In genomic region chr3:171375704-171376103, GRCh38 we compare ENCODE assay signal across 16 cellular contexts.
DNase-seq lines count a peak whose midpoint lies in the region; ATAC-seq and TF ChIP-seq lines count a peak whose summit lies in the region.
"Had no signal": no experiment of that assay in that cellular context is flagged by ENCODE, and none has a peak within 500 bp of the region (broad histone marks: within the 10 kb centered on the region; RNA-seq: fewer than 3 reads in every experiment).

No MANE protein-coding gene starts in this region.

- no peak for ATAC-seq in HG03097 (IDR thresholded peaks at IDR 0.05; ENCODE audit: low FRiP score, unreplicated experiment)
- ATAC-seq: activated CD8-positive, alpha-beta T cell treated with anti-CD3 and anti-CD28 coated beads, Interleukin-2, amount 10 ng/mL, durations not matched to agents 7 days and 5 days; CD8-positive, alpha-beta T cell had no signal

- no peak overlapping the region for H3K9ac ChIP-seq in fibroblast of lung (ENCODE audit: insufficient read depth, low read length)
- H3K9ac ChIP-seq in neural progenitor cell: no peak overlapping the region

- H3K27me3 ChIP-seq in CD4-positive, alpha-beta memory T cell (ENCODE audit: insufficient read depth, low read length): no peaks in the 10 kb centered on the region
- H3K27me3 ChIP-seq in PC-9 (ENCODE audit: insufficient read depth, low read depth) (no peaks in the 10 kb centered on the region), fibroblast of lung (ENCODE audit: control insufficient read depth, insufficient read depth, low read length) (no peaks in the 10 kb centered on the region), neural progenitor cell (no peaks in the 10 kb centered on the region)

- no peak overlapping the region for H3K4me3 ChIP-seq in CD4-positive, alpha-beta memory T cell (ENCODE audit: low read length in 2 of 2)
- H3K4me3 ChIP-seq in PC-9: no peak overlapping the region
- no peak overlapping the region for H3K4me3 ChIP-seq in fibroblast of lung (replicated peaks in 1 of 4; ENCODE audit: control extremely low read depth in 1 of 4, insufficient read depth in 1 of 4, low read depth in 3 of 4, low read length in 4 of 4)
- no peak overlapping the region for H3K4me3 ChIP-seq in neural progenitor cell
- H3K4me3 ChIP-seq in foreskin fibroblast (ENCODE audit: low read depth in 1 of 2, low read length in 2 of 2): no peak overlapping the region

- H3F3A ChIP-seq in PC-9 (ENCODE audit: insufficient read depth, low read depth) (peaks cover 19% of the 10 kb centered on the region; the same call in 1 of the 2 replicates), neural progenitor cell (ENCODE audit: low read depth) (peaks cover 5% of the 10 kb centered on the region)

- BruUV-seq in PC-9 (replicated peaks; lab: Mats Ljungman, UMichigan): no TSS peak

- peak overlapping the region in 4 of 7 donors; percentile 36 to 65 (median 50) for H3K27ac Mint-ChIP-seq in CD4-positive, alpha-beta memory T cell
- H3K27ac Mint-ChIP-seq in neural progenitor cell: peak overlapping the region; percentile 7
- H3K27ac Mint-ChIP-seq: activated CD8-positive, alpha-beta T cell treated with anti-CD3 and anti-CD28 coated beads, Interleukin-2, amount 10 ng/mL, durations not matched to agents 7 days and 5 days; CD8-positive, alpha-beta T cell had no signal

- no peaks in the 10 kb centered on the region for H3K27me3 Mint-ChIP-seq in CD4-positive, alpha-beta memory T cell
- H3K27me3 Mint-ChIP-seq in neural progenitor cell (ENCODE audit: insufficient read depth, low read depth): peaks cover 2% of the 10 kb centered on the region

- H3K9me2 ChIP-seq in PC-9 (ENCODE audit: insufficient read depth): no peaks in the 10 kb centered on the region

- H3K27ac ChIP-seq in CD4-positive, alpha-beta memory T cell (ENCODE audit: low read depth, low read length): no peak overlapping the region
- H3K27ac ChIP-seq in PC-9 (0 out of 2 replicates have a peak overlapping the region, but pooled peaks have one; percentile 42), fibroblast of lung (ENCODE audit: insufficient read depth, low read length) (peak overlapping the region; percentile 59), neural progenitor cell (no peak overlapping the region)
- H3K27ac ChIP-seq: RWPE1 had no signal

- H3K4me1 ChIP-seq in CD4-positive, alpha-beta memory T cell (ENCODE audit: insufficient read depth, low read length): peaks cover 67% of the 10 kb centered on the region
- H3K4me1 ChIP-seq in PC-9 (replicated peaks; ENCODE audit: insufficient read depth): peaks cover 54% of the 10 kb centered on the region
- peaks cover 9% of the 10 kb centered on the region for H3K4me1 ChIP-seq in fibroblast of lung (ENCODE audit: control insufficient read depth, extremely low read depth, insufficient read depth, low read length)
- peaks cover 32% of the 10 kb centered on the region for H3K4me1 ChIP-seq in neural progenitor cell

- no peak overlapping the region for H2AFZ ChIP-seq in PC-9
- H2AFZ ChIP-seq in fibroblast of lung (ENCODE audit: low read length): peak overlapping the region; percentile 6
- H2AFZ ChIP-seq in neural progenitor cell (replicated peaks): no peak overlapping the region

- TF ChIP-seq CTCF in PC-9 (conservative IDR thresholded peaks at IDR 0.05): no peak
- no peak for TF ChIP-seq CTCF in fibroblast of lung (conservative IDR thresholded peaks at IDR 0.05 in 1 of 2, IDR thresholded peaks at IDR 0.05 in 1 of 2; ENCODE audit: low read depth in 1 of 2, low read length in 2 of 2)
- TF ChIP-seq CTCF in neural progenitor cell (IDR thresholded peaks at IDR 0.05): no peak
- TF ChIP-seq CTCF in foreskin fibroblast (IDR thresholded peaks at IDR 0.05; ENCODE audit: low read depth, low read length): no peak

- peak overlapping the region in 2 of 8 donors; percentile 21 to 35 for H3K4me3 Mint-ChIP-seq in CD4-positive, alpha-beta memory T cell
- H3K4me3 Mint-ChIP-seq in neural progenitor cell: no peak overlapping the region
- H3K4me3 Mint-ChIP-seq: activated CD8-positive, alpha-beta T cell treated with anti-CD3 and anti-CD28 coated beads, Interleukin-2, amount 10 ng/mL, durations not matched to agents 7 days and 5 days; CD8-positive, alpha-beta T cell had no signal

- H3K79me2 ChIP-seq in PC-9 (ENCODE audit: low read depth) (peaks cover 58% of the 10 kb centered on the region), fibroblast of lung (ENCODE audit: control insufficient read depth, insufficient read depth, low read length) (peaks cover 5% of the 10 kb centered on the region), neural progenitor cell (ENCODE audit: low read depth) (no peaks in the 10 kb centered on the region)

- CTCF ChIA-PET in CD4-positive, alpha-beta memory T cell (lab: Charles Lee; ENCODE audit: partially characterized antibody): no interaction called here
- CTCF ChIA-PET in PC-9 (lab: Charles Lee): no interaction called here

- no peaks in the 10 kb centered on the region for H4K20me1 ChIP-seq in PC-9 (ENCODE audit: insufficient read depth)
- H4K20me1 ChIP-seq in fibroblast of lung (ENCODE audit: control insufficient read depth, extremely low read depth, insufficient read depth, low read length): no peaks in the 10 kb centered on the region
- H4K20me1 ChIP-seq in neural progenitor cell (ENCODE audit: low read depth): no peaks in the 10 kb centered on the region

- intact Hi-C loops in CD4-positive, alpha-beta memory T cell (cut with micrococcal nuclease): no loop called here
- intact Hi-C loops in PC-9 (cut with micrococcal nuclease; ENCODE audit: unreplicated experiment): no loop called here

- peaks cover 33 to 41% (median 34%) of the 10 kb centered on the region in 4 donors for H3K4me1 Mint-ChIP-seq in CD4-positive, alpha-beta memory T cell
- peaks cover 49% of the 10 kb centered on the region for H3K4me1 Mint-ChIP-seq in neural progenitor cell

- POLR2A ChIA-PET in CD4-positive, alpha-beta memory T cell (lab: Charles Lee; ENCODE audit: partially characterized antibody): no interaction called here
- POLR2A ChIA-PET in PC-9 (lab: Charles Lee; ENCODE audit: unreplicated experiment): no interaction called here

- DNase-seq in CD4-positive, alpha-beta memory T cell: no peak
- DNase-seq in PC-9 (no peak), fibroblast of lung (ENCODE audit: low read depth in 2 of 2) (no peak), neural progenitor cell (ENCODE audit: low spot score) (no peak), foreskin fibroblast (no peak), DMS53 (lab: John Stamatoyannopoulos, UW) (no peak)
- DNase-seq in stimulated activated CD4-positive, alpha-beta T cell treated with anti-CD3 and anti-CD28 coated beads, Interleukin-2, amount 100 ng/mL, for 24 hours: no peak
- DNase-seq: activated CD8-positive, alpha-beta T cell treated with anti-CD3 and anti-CD28 coated beads, Interleukin-2, amount 10 ng/mL, durations not matched to agents 7 days and 5 days; activated naive CD4-positive, alpha-beta T cell; CD8-positive, alpha-beta T cell; central memory CD4-positive, alpha-beta T cell; NCI-H526 treated with DMSO at 0.1 percent for 48 hours; stimulated activated naive CD4-positive, alpha-beta T cell; T-helper 9 cell had no signal

- no peaks in the 10 kb centered on the region for H3K9me3 Mint-ChIP-seq in CD4-positive, alpha-beta memory T cell
- no peaks in the 10 kb centered on the region for H3K9me3 Mint-ChIP-seq in neural progenitor cell
- H3K9me3 Mint-ChIP-seq: CD8-positive, alpha-beta T cell had no signal

- H3K36me3 ChIP-seq in CD4-positive, alpha-beta memory T cell (ENCODE audit: insufficient read depth, low read length): no peaks in the 10 kb centered on the region
- H3K36me3 ChIP-seq in PC-9 (ENCODE audit: low read depth): no peaks in the 10 kb centered on the region
- no peaks in the 10 kb centered on the region for H3K36me3 ChIP-seq in fibroblast of lung (ENCODE audit: control insufficient read depth, insufficient read depth, low read length)
- H3K36me3 ChIP-seq in neural progenitor cell: no peaks in the 10 kb centered on the region

- H3K4me2 ChIP-seq in PC-9 (no peak overlapping the region), fibroblast of lung (ENCODE audit: extremely low read depth, insufficient read depth, low read length) (peak overlapping the region; percentile 38), neural progenitor cell (no peak overlapping the region)

- H3K36me3 Mint-ChIP-seq in CD4-positive, alpha-beta memory T cell: no peaks in the 10 kb centered on the region
- H3K36me3 Mint-ChIP-seq in neural progenitor cell: no peaks in the 10 kb centered on the region

- no peaks in the 10 kb centered on the region for H3K9me3 ChIP-seq in CD4-positive, alpha-beta memory T cell (ENCODE audit: control insufficient read depth in 1 of 2, low read length in 2 of 2)
- H3K9me3 ChIP-seq in PC-9 (ENCODE audit: insufficient read depth, low read depth): no peaks in the 10 kb centered on the region
- H3K9me3 ChIP-seq in fibroblast of lung (ENCODE audit: control insufficient read depth, insufficient read depth, low read depth, low read length): no peaks in the 10 kb centered on the region
- H3K9me3 ChIP-seq in neural progenitor cell (ENCODE audit: low read depth): no peaks in the 10 kb centered on the region

Comparison
In these comparisons a context has a peak if more than half of its experiments do, and no peak if none do; other contexts are left out.
1. H3K27ac ChIP-seq: peak in PC-9 (single experiment) and fibroblast of lung (single experiment); none in CD4-positive, alpha-beta memory T cell (single experiment) and neural progenitor cell (single experiment).